In the genomic region with DNA sequence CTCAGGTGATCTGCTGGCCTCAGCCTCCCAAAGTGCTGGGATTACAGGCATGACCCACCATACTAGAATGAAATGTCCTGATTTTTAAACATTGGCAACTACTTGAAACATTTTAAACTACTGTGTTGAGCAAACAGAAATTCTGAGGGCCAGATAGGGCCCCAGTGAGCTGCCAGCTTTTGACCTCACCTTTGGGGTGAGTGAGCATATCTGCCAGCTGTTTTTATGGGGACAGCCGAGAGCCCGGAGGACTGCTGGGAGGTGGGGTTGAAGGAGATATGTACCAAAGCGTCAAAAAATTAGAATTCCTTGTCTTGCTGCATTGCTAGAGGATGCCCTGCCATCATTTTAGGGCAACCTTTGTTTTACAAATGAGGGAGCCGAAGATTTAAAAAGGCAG, we compare ENCODE assay signal across 21 cellular contexts. TPM values are rescaled to one million over a fixed set of nuclear protein-coding genes. Genes with fewer than 3 reads are reported as not detected.
DNase-seq lines count a peak whose midpoint lies in the region; ATAC-seq and TF ChIP-seq lines count a peak whose summit lies in the region.
"Had no signal": no experiment of that assay in that cellular context is flagged by ENCODE, and none has a peak within 500 bp of the region (broad histone marks: within the 10 kb centered on the region; RNA-seq: fewer than 3 reads in every experiment).

No MANE protein-coding gene starts in this region.

- WGBS in endodermal cell (ENCODE audit: insufficient coverage in 1 of 2, insufficient read length in 1 of 2), 2 experiments, result 96 to 97% methylated on average over 4 of the region's 4 CpGs

- H3K9me3 Mint-ChIP-seq in GM23338 (no peaks in the 10 kb centered on the region), endodermal cell (no peaks in the 10 kb centered on the region), neural crest cell (no peaks in the 10 kb centered on the region)
- no peaks in the 10 kb centered on the region for H3K9me3 Mint-ChIP-seq in CD8-positive, alpha-beta T cell
- H3K9me3 Mint-ChIP-seq: CD4-positive, CD25-positive, alpha-beta regulatory T cell; CD8-positive, alpha-beta memory T cell; HFFc6 had no signal

- H3K4me3 ChIP-seq in GM23338, result no peak overlapping the region
- no peak overlapping the region for H3K4me3 ChIP-seq in endodermal cell (ENCODE audit: low read length)
- H3K4me3 ChIP-seq in CD8-positive, alpha-beta T cell (ENCODE audit: low read depth, low read length), result no peak overlapping the region
- H3K4me3 ChIP-seq: A549, BLaER1, GM12878, HAP-1 had no signal

- no peaks in the 10 kb centered on the region for H3K9me2 ChIP-seq in GM23338 (ENCODE audit: insufficient read depth)

- H3K27me3 ChIP-seq in GM23338 (ENCODE audit: insufficient read depth) (no peaks in the 10 kb centered on the region), endodermal cell (ENCODE audit: control insufficient read depth, insufficient read depth, low read length, poor library complexity, severe bottlenecking) (no peaks in the 10 kb centered on the region)
- H3K27me3 ChIP-seq in CD8-positive, alpha-beta T cell (ENCODE audit: insufficient read depth, low read length), result no peaks in the 10 kb centered on the region
- H3K27me3 ChIP-seq: BLaER1 had no signal

- no peak overlapping the region for H2AFZ ChIP-seq in GM23338

- peak overlapping the region; percentile 64 for H3K4me2 ChIP-seq in GM23338
- H3K4me2 ChIP-seq: A549, BLaER1 had no signal

- peaks cover 16% of the 10 kb centered on the region for H3K27me3 Mint-ChIP-seq in GM23338 (ENCODE audit: insufficient read depth, low read depth, poor library complexity)
- H3K27me3 Mint-ChIP-seq in endodermal cell (ENCODE audit: insufficient read depth), result no peaks in the 10 kb centered on the region
- H3K27me3 Mint-ChIP-seq in neural crest cell (ENCODE audit: low read depth), result no peaks in the 10 kb centered on the region
- no peaks in the 10 kb centered on the region for H3K27me3 Mint-ChIP-seq in CD8-positive, alpha-beta T cell (ENCODE audit: low read depth)
- H3K27me3 Mint-ChIP-seq: CD4-positive, CD25-positive, alpha-beta regulatory T cell had no signal

- peaks cover 7% of the 10 kb centered on the region; the same call in 1 of the 2 replicates for H3F3A ChIP-seq in GM23338 (replicated peaks; ENCODE audit: low read depth)

- CTCF ChIA-PET in CD8-positive, alpha-beta T cell (lab: Charles Lee), result no interaction called here

- peaks cover 18% of the 10 kb centered on the region for H3K79me2 ChIP-seq in GM23338 (replicated peaks; ENCODE audit: insufficient read depth)

- H3K4me1 Mint-ChIP-seq in GM23338 (peaks cover 42% of the 10 kb centered on the region), endodermal cell (peaks cover 24% of the 10 kb centered on the region), neural crest cell (peaks cover 30% of the 10 kb centered on the region)
- peaks cover 17% of the 10 kb centered on the region for H3K4me1 Mint-ChIP-seq in CD8-positive, alpha-beta T cell (ENCODE audit: low read depth)

- TF ChIP-seq CTCF in GM23338 (conservative IDR thresholded peaks at IDR 0.05; ENCODE audit: low read depth in 2 of 2), result no peak
- TF ChIP-seq CTCF in endodermal cell (conservative IDR thresholded peaks at IDR 0.05), result no peak
- TF ChIP-seq CTCF in neural crest cell (conservative IDR thresholded peaks at IDR 0.05), result no peak
- TF ChIP-seq CTCF in CD8-positive, alpha-beta T cell (IDR thresholded peaks at IDR 0.05), result no peak

- 0 out of 2 replicates have a peak overlapping the region, but pooled peaks have one; percentile 32 for H3K27ac ChIP-seq in GM23338 (ENCODE audit: low read depth)
- H3K27ac ChIP-seq in endodermal cell (ENCODE audit: low read depth, low read length), result no peak overlapping the region
- no peak overlapping the region for H3K27ac ChIP-seq in CD8-positive, alpha-beta T cell (ENCODE audit: low read depth, low read length)
- H3K27ac ChIP-seq: A549, BLaER1, C4-2B had no signal

- H3K36me3 Mint-ChIP-seq in GM23338 (ENCODE audit: low read depth) (no peaks in the 10 kb centered on the region; the same call in 1 of the 3 replicates), endodermal cell (ENCODE audit: low read depth) (peaks cover 3% of the 10 kb centered on the region), neural crest cell (ENCODE audit: low read depth) (no peaks in the 10 kb centered on the region)
- H3K36me3 Mint-ChIP-seq in CD8-positive, alpha-beta T cell, result peaks cover 7% of the 10 kb centered on the region
- H3K36me3 Mint-ChIP-seq: CD4-positive, CD25-positive, alpha-beta regulatory T cell had no signal

- H3K9me3 ChIP-seq in endodermal cell (ENCODE audit: control insufficient read depth, low read length), result no peaks in the 10 kb centered on the region
- H3K9me3 ChIP-seq in CD8-positive, alpha-beta T cell (ENCODE audit: low read length), result no peaks in the 10 kb centered on the region
- H3K9me3 ChIP-seq: A549, BLaER1, HAP-1 had no signal

- intact Hi-C loops in CD8-positive, alpha-beta T cell (cut with DNase I, micrococcal nuclease), result no loop called here

- peak overlapping the region; percentile 2; the same call in 1 of the 3 replicates for H3K4me3 Mint-ChIP-seq in GM23338
- H3K4me3 Mint-ChIP-seq in endodermal cell, result no peak overlapping the region
- H3K4me3 Mint-ChIP-seq in neural crest cell, result peak overlapping the region; percentile 12
- no peak overlapping the region for H3K4me3 Mint-ChIP-seq in CD8-positive, alpha-beta T cell
- H3K4me3 Mint-ChIP-seq: HFFc6 had no signal

- POLR2A ChIA-PET in CD8-positive, alpha-beta T cell (lab: Charles Lee), result no interaction called here

- H3K36me3 ChIP-seq in GM23338 (ENCODE audit: insufficient read depth) (no peaks in the 10 kb centered on the region), endodermal cell (ENCODE audit: control insufficient read depth, insufficient read depth, low read length) (no peaks in the 10 kb centered on the region)
- no peaks in the 10 kb centered on the region for H3K36me3 ChIP-seq in CD8-positive, alpha-beta T cell (ENCODE audit: insufficient read depth, low read length)
- H3K36me3 ChIP-seq: BLaER1, HAP-1 had no signal

- no peak overlapping the region for H3K9ac ChIP-seq in endodermal cell (ENCODE audit: extremely low read depth, low read length, poor library complexity, severe bottlenecking)
- H3K9ac ChIP-seq: BLaER1 had no signal

- H3K27ac Mint-ChIP-seq in GM23338, result peak overlapping the region; percentile 81
- no peak overlapping the region for H3K27ac Mint-ChIP-seq in endodermal cell
- peak overlapping the region; percentile 43 for H3K27ac Mint-ChIP-seq in neural crest cell (ENCODE audit: unreplicated experiment)
- no peak overlapping the region for H3K27ac Mint-ChIP-seq in CD8-positive, alpha-beta T cell
- H3K27ac Mint-ChIP-seq: HFFc6 had no signal

- H3K4me1 ChIP-seq in GM23338 (ENCODE audit: insufficient read depth), result peaks cover 23% of the 10 kb centered on the region
- peaks cover 5% of the 10 kb centered on the region for H3K4me1 ChIP-seq in endodermal cell (ENCODE audit: control insufficient read depth, insufficient read depth, low read length)
- H3K4me1 ChIP-seq in CD8-positive, alpha-beta T cell (ENCODE audit: insufficient read depth, low read length), result peaks cover 12% of the 10 kb centered on the region

- H4K20me1 ChIP-seq in GM23338 (replicated peaks; ENCODE audit: insufficient read depth), result no peaks in the 10 kb centered on the region
- H4K20me1 ChIP-seq: BLaER1 had no signal

- DNase-seq in GM23338 (ENCODE audit: low spot score) (no peak), endodermal cell (peak; percentile 26), neural crest cell (ENCODE audit: low read depth, low spot score) (no peak), AG08395 (ENCODE audit: low spot score) (no peak)
- DNase-seq in effector CD4-positive, alpha-beta T cell, result no peak
- DNase-seq in CD8-positive, alpha-beta T cell, result no peak
- DNase-seq: 8988T; ACHN; CD4-positive, CD25-positive, alpha-beta regulatory T cell; CD8-positive, alpha-beta memory T cell; DMS 273 treated with DMSO at 0.1 percent for 48 hours; DMS79; EL; GDM1; GOT3; HFFc6 had no signal

- ATAC-seq in GM23338, result no peak
- no peak for ATAC-seq in CD8-positive, alpha-beta T cell
- ATAC-seq: A549, GM12878 had no signal

TF ChIP-seq in GM23338, 12 proteins besides CTCF, POLR2A, EP300 and RAD21:
- TF ChIP-seq STAT1 (IDR thresholded peaks at IDR 0.05; ENCODE audit: unreplicated experiment), result no peak

RNA-seq across cellular contexts. Expression of a gene that starts 2.7 kb away (rescaled TPM):
- 26.3 and 31.0 TPM in 2 replicates for total RNA-seq in GM23338 (2014; rRNA removed; shearing (Covaris generic))
- polyA plus RNA-seq in GM23338 (2016; fragmentation: Nextera tagmentation; extraction: Ambion mirVana), result 29.0 and 30.4 TPM in 2 replicates
- 10 to 100 TPM; 38.3 to 40.4 TPM for total RNA-seq in endodermal cell
- polyA plus RNA-seq in endodermal cell (2013, experiment 1 of 2), result 35.9 TPM
- 37.6 TPM for polyA plus RNA-seq in endodermal cell (2013, experiment 2 of 2)
- 24.5 and 27.3 TPM in 2 replicates for total RNA-seq in neural crest cell
- 1 to 10 TPM; 4.2 to 5.9 TPM for total RNA-seq in CD8-positive, alpha-beta T cell

RNA-seq across cellular contexts. Expression of a gene that starts 2.9 kb away (rescaled TPM):
- total RNA-seq in GM23338 (2014; rRNA removed; shearing (Covaris generic)), result 29.9 and 35.4 TPM in 2 replicates
- polyA plus RNA-seq in GM23338 (2016; fragmentation: Nextera tagmentation; extraction: Ambion mirVana), result 20.5 and 24.3 TPM in 2 replicates
- total RNA-seq in endodermal cell (10 to 100 TPM; 58.5 to 70.6 TPM), neural crest cell (46.0 and 46.8 TPM in 2 replicates)
- 32.3 TPM for polyA plus RNA-seq in endodermal cell (2013, experiment 1 of 2)
- polyA plus RNA-seq in endodermal cell (2013, experiment 2 of 2), result 29.6 TPM
- total RNA-seq in CD8-positive, alpha-beta T cell, result 1 to 10 TPM; 8.4 to 9.6 TPM

RNA-seq across cellular contexts. Expression of a gene that starts 52.6 kb away (rescaled TPM):
- total RNA-seq in GM23338 (2014; rRNA removed; shearing (Covaris generic)), result 0.27 and 1.0 TPM in 2 replicates
- 0.10 and 0.21 TPM in 2 replicates for polyA plus RNA-seq in GM23338 (2016; fragmentation: Nextera tagmentation; extraction: Ambion mirVana)
- total RNA-seq in endodermal cell (not detected), neural crest cell (not detected in 2 replicates)
- polyA plus RNA-seq in endodermal cell (2013, experiment 1 of 2), result not detected
- polyA plus RNA-seq in endodermal cell (2013, experiment 2 of 2), result 0.12 TPM
- total RNA-seq in CD8-positive, alpha-beta T cell, result not detected
- total RNA-seq: CD4-positive, CD25-positive, alpha-beta regulatory T cell; CD8-positive, alpha-beta memory T cell; GM12878; HFFc6 had no signal
- polyA plus RNA-seq: A549; CD4-positive, CD25-positive, alpha-beta regulatory T cell; CD8-positive, alpha-beta memory T cell had no signal

RNA-seq across cellular contexts. Expression of a gene that starts 53.3 kb away (rescaled TPM):
- total RNA-seq in GM23338 (2014; rRNA removed; shearing (Covaris generic)), result 13.8 and 14.4 TPM in 2 replicates
- 4.0 and 4.3 TPM in 2 replicates for polyA plus RNA-seq in GM23338 (2016; fragmentation: Nextera tagmentation; extraction: Ambion mirVana)
- total RNA-seq in endodermal cell (10 to 100 TPM; 20.5 to 27.6 TPM), neural crest cell (19.1 and 20.2 TPM in 2 replicates)
- polyA plus RNA-seq in endodermal cell (2013, experiment 1 of 2), result 12.8 TPM
- polyA plus RNA-seq in endodermal cell (2013, experiment 2 of 2), result 13.5 TPM
- 1 to 10 TPM; 4.3 to 4.6 TPM for total RNA-seq in CD8-positive, alpha-beta T cell

RNA-seq across cellular contexts. Expression of a gene that starts 53.6 kb away (rescaled TPM):
- 0.76 TPM in 1 of 2 replicates, not detected in the other for total RNA-seq in GM23338 (2014; rRNA removed; shearing (Covaris generic))
- polyA plus RNA-seq in GM23338 (2016; fragmentation: Nextera tagmentation; extraction: Ambion mirVana), result 0.61 and 0.94 TPM in 2 replicates
- total RNA-seq in endodermal cell (1 to 10 TPM; 4.3 to 5.5 TPM), neural crest cell (4.3 and 7.8 TPM in 2 replicates)
- polyA plus RNA-seq in endodermal cell (2013, experiment 1 of 2), result 1.5 TPM
- 2.6 TPM for polyA plus RNA-seq in endodermal cell (2013, experiment 2 of 2)
- total RNA-seq in CD8-positive, alpha-beta T cell, result under 1 TPM; 0.50 to 0.52 TPM
- polyA plus RNA-seq: CD4-positive, CD25-positive, alpha-beta regulatory T cell had no signal

Comparison
In these comparisons a context has a peak if more than half of its experiments do, and no peak if none do; other contexts are left out.
1. H3K27ac Mint-ChIP-seq: peak in GM23338 (single experiment) and neural crest cell (single experiment); none in endodermal cell (single experiment) and CD8-positive, alpha-beta T cell (single experiment).
2. H3K4me3 Mint-ChIP-seq: peak in GM23338 (single experiment) and neural crest cell (single experiment); none in endodermal cell (single experiment) and CD8-positive, alpha-beta T cell (single experiment).